ENCODE assay signal across 9 cellular contexts in the genomic region with DNA sequence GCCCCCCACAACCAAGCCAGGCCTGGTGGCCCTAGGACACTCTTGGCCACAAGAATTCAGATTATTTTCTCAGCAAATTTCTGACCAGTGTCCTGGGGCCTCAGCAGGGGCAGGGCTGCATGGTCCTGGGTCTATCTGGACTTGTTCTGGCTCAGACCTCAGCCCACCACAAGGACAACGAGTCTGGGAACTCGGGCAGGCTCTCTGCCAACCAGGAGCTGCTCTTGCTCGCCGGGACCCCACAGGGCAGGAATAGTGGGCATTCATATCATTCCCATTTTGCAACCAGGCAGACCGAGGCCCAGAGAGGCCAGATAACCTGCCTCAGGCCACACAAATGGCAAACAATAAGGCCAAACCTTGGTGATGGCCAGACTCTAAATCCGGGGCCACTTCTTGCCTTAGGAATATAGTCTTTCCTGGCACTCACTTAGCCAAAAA.
DNase-seq lines count a peak whose midpoint lies in the region; ATAC-seq and TF ChIP-seq lines count a peak whose summit lies in the region.
"Had no signal": no experiment of that assay in that cellular context is flagged by ENCODE, and none has a peak within 500 bp of the region (broad histone marks: within the 10 kb centered on the region; RNA-seq: fewer than 3 reads in every experiment).

No MANE protein-coding gene starts in this region.

- H3K27ac Mint-ChIP-seq in CD8-positive, alpha-beta T cell, result peak overlapping the region; percentile 91

- H3K36me3 ChIP-seq in CD8-positive, alpha-beta T cell (ENCODE audit: insufficient read depth, low read length), result no peaks in the 10 kb centered on the region

- H3K4me1 ChIP-seq in CD8-positive, alpha-beta T cell (ENCODE audit: insufficient read depth, low read length), result peaks cover 45% of the 10 kb centered on the region

- no peak for ATAC-seq in CD8-positive, alpha-beta T cell
- ATAC-seq in GM18909 (IDR thresholded peaks at IDR 0.05; ENCODE audit: poor library complexity, unreplicated experiment) (no peak), GM18520 (IDR thresholded peaks at IDR 0.05; ENCODE audit: unreplicated experiment) (no peak), GM18517 (IDR thresholded peaks at IDR 0.05; ENCODE audit: unreplicated experiment) (no peak)

- H3K36me3 Mint-ChIP-seq in CD8-positive, alpha-beta T cell, result peaks cover 2% of the 10 kb centered on the region

- no peaks in the 10 kb centered on the region for H3K27me3 Mint-ChIP-seq in CD8-positive, alpha-beta T cell (ENCODE audit: low read depth)

- peak overlapping the region; percentile 72 for H3K27ac ChIP-seq in CD8-positive, alpha-beta T cell (ENCODE audit: low read depth, low read length)
- peak overlapping the region; percentile 93 for H3K27ac ChIP-seq in VCaP

- no peaks in the 10 kb centered on the region for H3K27me3 ChIP-seq in CD8-positive, alpha-beta T cell (ENCODE audit: insufficient read depth, low read length)

- DNase-seq in CD8-positive, alpha-beta T cell, result no peak
- DNase-seq in fibroblast of mammary gland (ENCODE audit: low read depth), result no peak
- peak; percentile 73 for DNase-seq in posterior vena cava (ENCODE audit: low spot score)
- DNase-seq in NCI-H1105 (lab: John Stamatoyannopoulos, UW), result no peak
- DNase-seq: activated CD4-positive, alpha-beta T cell treated with anti-CD3 and anti-CD28 coated beads for 4 hours had no signal

- no peak for TF ChIP-seq CTCF in CD8-positive, alpha-beta T cell (IDR thresholded peaks at IDR 0.05)
- TF ChIP-seq CTCF in VCaP (conservative IDR thresholded peaks at IDR 0.05) (no peak), fibroblast of mammary gland (conservative IDR thresholded peaks at IDR 0.05; ENCODE audit: control insufficient read depth, insufficient read depth, low read depth, low read length) (no peak)

- H3K4me3 ChIP-seq in CD8-positive, alpha-beta T cell (ENCODE audit: low read depth, low read length), result peak overlapping the region; percentile 48
- peak overlapping the region; percentile 53 for H3K4me3 ChIP-seq in fibroblast of mammary gland (ENCODE audit: control insufficient read depth, low read depth, low read length)

- intact Hi-C loops in CD8-positive, alpha-beta T cell (cut with DNase I, micrococcal nuclease), result loop anchor here (2.0 to 5.0 kb wide), 2 partner anchors 16 to 245 kb away; partner anchors contain the start of gene GTSE1 (in 1 of the 2)
- intact Hi-C loops in posterior vena cava (cut with DNase I), result loop anchor here in 1 of 2 donors (10.0 kb wide), 1 partner anchor 52 kb away; no protein-coding TSS in a partner anchor

- peak overlapping the region; percentile 83 for H3K4me3 Mint-ChIP-seq in CD8-positive, alpha-beta T cell

- CTCF ChIA-PET in CD8-positive, alpha-beta T cell (lab: Charles Lee), result interaction anchor here (1.2 to 3.0 kb wide), 3 partner anchors 13 to 40 kb away, joined by 3 to 12 read pairs (median 6); no protein-coding TSS in a partner anchor

- POLR2A ChIA-PET in CD8-positive, alpha-beta T cell (lab: Charles Lee), result interaction anchor here (1.3 kb wide), 1 partner anchor 16 kb away, joined by 11 read pairs; no protein-coding TSS in a partner anchor

- no peaks in the 10 kb centered on the region for H3K9me3 ChIP-seq in CD8-positive, alpha-beta T cell (ENCODE audit: low read length)

- no peaks in the 10 kb centered on the region for H3K9me3 Mint-ChIP-seq in CD8-positive, alpha-beta T cell

- peaks cover 35% of the 10 kb centered on the region for H3K4me1 Mint-ChIP-seq in CD8-positive, alpha-beta T cell (ENCODE audit: low read depth)
